In the genomic region with DNA sequence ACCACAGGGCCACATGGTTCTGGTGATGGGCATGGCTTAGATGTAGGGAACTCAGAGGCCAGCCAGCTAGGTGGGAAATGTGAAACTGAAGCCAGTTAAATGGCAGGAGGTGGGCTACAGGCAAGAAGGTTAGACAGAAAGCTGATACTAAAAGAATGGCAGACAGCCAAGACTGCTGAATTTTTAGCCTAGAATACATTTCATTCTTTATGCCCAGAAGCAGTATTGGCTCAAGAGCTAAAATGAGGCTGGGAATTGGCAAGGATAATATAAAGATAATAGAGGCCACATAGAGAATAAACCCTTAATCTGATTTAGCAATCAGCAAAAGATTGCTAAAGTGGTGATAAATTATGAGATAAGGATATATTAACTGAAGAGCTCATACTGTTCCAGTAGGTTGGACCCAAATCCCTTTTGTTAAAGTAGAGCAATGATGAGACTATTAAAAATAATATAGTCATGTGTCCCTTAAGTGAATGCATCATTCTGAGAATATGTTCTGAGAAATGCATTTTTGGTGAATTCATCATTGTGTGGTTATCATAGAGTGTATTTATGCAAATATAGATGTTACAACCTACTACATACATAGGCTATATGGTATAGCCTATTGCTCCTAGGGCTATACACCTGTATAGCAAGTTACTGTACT, we compare ENCODE assay signal across 31 cellular contexts.
DNase-seq lines count a peak whose midpoint lies in the region; ATAC-seq, FAIRE-seq and TF ChIP-seq lines count a peak whose summit lies in the region.
"Had no signal": no experiment of that assay in that cellular context is flagged by ENCODE, and none has a peak within 500 bp of the region (broad histone marks: within the 10 kb centered on the region; RNA-seq: fewer than 3 reads in every experiment).

No MANE protein-coding gene starts in this region.

- H3K27ac ChIP-seq in A673 (ENCODE audit: low read depth, low read length, poor library complexity, severe bottlenecking) = no peak overlapping the region
- H3K27ac ChIP-seq in coronary artery = peak overlapping the region; percentile 65 to 83
- H3K27ac ChIP-seq in keratinocyte (ENCODE audit: control insufficient read depth, insufficient read depth, low read length) = no peak overlapping the region
- H3K27ac ChIP-seq in Karpas-422 (ENCODE audit: low read length) = no peak overlapping the region
- H3K27ac ChIP-seq: A549, gastroesophageal sphincter, HL-60, stomach, upper lobe of right lung had no signal

- dilution Hi-C loops in keratinocyte (cut with MboI; ENCODE audit: extremely low pct_ligation_motif_present, low sequenced_read_pairs) = no loop called here

- no peak overlapping the region for H3K4me3 ChIP-seq in A673 (ENCODE audit: low read depth, low read length, poor library complexity, severe bottlenecking)
- H3K4me3 ChIP-seq in coronary artery = no peak overlapping the region
- no peak overlapping the region for H3K4me3 ChIP-seq in keratinocyte (ENCODE audit: control insufficient read depth in 2 of 3, extremely low read depth in 1 of 3, insufficient read depth in 2 of 3, low read depth in 1 of 3, low read length in 3 of 3)
- H3K4me3 ChIP-seq in Karpas-422 (ENCODE audit: low read length) = no peak overlapping the region
- H3K4me3 ChIP-seq: A549, gastroesophageal sphincter, stomach, upper lobe of right lung had no signal

- no peak for FAIRE-seq in keratinocyte (lab: Jason Lieb, UNC)
- FAIRE-seq: A549, GM12892, small intestine had no signal

- H3K27me3 ChIP-seq in A673 (replicated peaks; ENCODE audit: insufficient read depth, low read depth, low read length, poor library complexity) (peaks cover 5% of the 10 kb centered on the region), keratinocyte (ENCODE audit: control insufficient read depth, extremely low read depth, insufficient read depth, low read length) (no peaks in the 10 kb centered on the region), Karpas-422 (ENCODE audit: low read length) (0 out of 2 replicates have a peak, but pooled peaks cover 4% of the 10 kb centered on the region)
- H3K27me3 ChIP-seq: gastroesophageal sphincter, stomach, upper lobe of right lung had no signal

- no peak overlapping the region for H3K27ac Mint-ChIP-seq in activated naive CD4-positive, alpha-beta T cell treated with anti-CD3 and anti-CD28 coated beads, Interleukin-2, amount 10 ng/mL, durations not matched to agents 7 days and 5 days
- H3K27ac Mint-ChIP-seq: activated CD8-positive, alpha-beta memory T cell treated with anti-CD3 and anti-CD28 coated beads, Interleukin-2, amount 10 ng/mL, durations not matched to agents 7 days and 5 days; activated naive CD8-positive, alpha-beta T cell treated with anti-CD3 and anti-CD28 coated beads, Interleukin-2, amount 50 U/mL, for 24 hours; activated T-helper 17 cell treated with anti-CD3 and anti-CD28 coated beads, Interleukin-2, amount 50 U/mL, for 72 hours; CD14-positive monocyte; mesothelial cell of epicardium; nephron; progenitor cell of endocrine pancreas; T-cell had no signal

- H3K4me1 Mint-ChIP-seq in activated naive CD4-positive, alpha-beta T cell treated with anti-CD3 and anti-CD28 coated beads, Interleukin-2, amount 10 ng/mL, durations not matched to agents 7 days and 5 days = no peaks in the 10 kb centered on the region
- H3K4me1 Mint-ChIP-seq: activated CD8-positive, alpha-beta memory T cell treated with anti-CD3 and anti-CD28 coated beads, Interleukin-2, amount 10 ng/mL, durations not matched to agents 7 days and 5 days; activated naive CD8-positive, alpha-beta T cell treated with anti-CD3 and anti-CD28 coated beads, Interleukin-2, amount 50 U/mL, for 24 hours; activated T-helper 17 cell treated with anti-CD3 and anti-CD28 coated beads, Interleukin-2, amount 50 U/mL, for 72 hours; CD14-positive monocyte; nephron; T-cell had no signal

- no peaks in the 10 kb centered on the region for H3K4me1 ChIP-seq in A673 (ENCODE audit: insufficient read depth, low read length, poor library complexity, severe bottlenecking)
- H3K4me1 ChIP-seq in keratinocyte (ENCODE audit: control insufficient read depth, extremely low read depth, insufficient read depth, low read length) = peaks cover 12% of the 10 kb centered on the region
- no peaks in the 10 kb centered on the region for H3K4me1 ChIP-seq in Karpas-422 (ENCODE audit: low read length)
- H3K4me1 ChIP-seq: A549, upper lobe of right lung had no signal

- DNase-seq in A673 (ENCODE audit: low spot score) = peak; percentile 2
- DNase-seq in RPMI8226 = peak; percentile 13
- no peak for DNase-seq in coronary artery (ENCODE audit: low spot score)
- no peak for DNase-seq in keratinocyte (ENCODE audit: low read depth, low spot score)
- no peak for DNase-seq in activated T-cell treated with anti-CD3 and anti-CD28 coated beads, Interleukin-2, amount 50 U/mL, for 1 hour
- no peak for DNase-seq in Karpas-422
- no peak for DNase-seq in activated naive CD4-positive, alpha-beta T cell treated with anti-CD3 and anti-CD28 coated beads, Interleukin-2, amount 10 ng/mL, durations not matched to agents 7 days and 5 days
- DNase-seq: activated CD4-positive, alpha-beta T cell treated with anti-CD3 and anti-CD28 coated beads for 48 hours; activated CD8-positive, alpha-beta memory T cell treated with anti-CD3 and anti-CD28 coated beads, Interleukin-2, amount 10 ng/mL, durations not matched to agents 7 days and 5 days; activated naive CD8-positive, alpha-beta T cell treated with anti-CD3 and anti-CD28 coated beads, Interleukin-2, amount 50 U/mL, for 24 hours; cerebellar nuclear complex; DMS53; left colon; MV-4-11; NCI-H187 treated with DMSO at 0.1 percent for 48 hours; NCI-H446 treated with DMSO at 0.1 percent for 48 hours; small intestine; stimulated activated CD4-positive, alpha-beta T cell treated with anti-CD3 and anti-CD28 coated beads, Interleukin-4, amount 100 ng/mL, for 1 hour; stomach; T-cell; upper lobe of right lung had no signal

- H3K9me1 ChIP-seq in keratinocyte (ENCODE audit: control insufficient read depth, extremely low read depth, insufficient read depth, low read length) = no peaks in the 10 kb centered on the region

- H3K9me2 ChIP-seq in Karpas-422 (replicated peaks; ENCODE audit: insufficient read depth, low read length) = no peaks in the 10 kb centered on the region

- BruUV-seq in A673 (replicated peaks; lab: Mats Ljungman, UMichigan) = no TSS peak

- H3K4me3 Mint-ChIP-seq in activated naive CD4-positive, alpha-beta T cell treated with anti-CD3 and anti-CD28 coated beads, Interleukin-2, amount 10 ng/mL, durations not matched to agents 7 days and 5 days = no peak overlapping the region
- H3K4me3 Mint-ChIP-seq: activated CD8-positive, alpha-beta memory T cell treated with anti-CD3 and anti-CD28 coated beads, Interleukin-2, amount 10 ng/mL, durations not matched to agents 7 days and 5 days; activated naive CD8-positive, alpha-beta T cell treated with anti-CD3 and anti-CD28 coated beads, Interleukin-2, amount 50 U/mL, for 24 hours; activated T-helper 17 cell treated with anti-CD3 and anti-CD28 coated beads, Interleukin-2, amount 50 U/mL, for 72 hours; CD14-positive monocyte; mesothelial cell of epicardium; nephron; T-cell had no signal

- POLR2A ChIA-PET in A673 (lab: Charles Lee; ENCODE audit: low non-redundant PET) = no interaction called here

- peak overlapping the region; percentile 16 for H2AFZ ChIP-seq in keratinocyte (ENCODE audit: control insufficient read depth, low read length)
- H2AFZ ChIP-seq in Karpas-422 (ENCODE audit: low read length) = no peak overlapping the region

- H3K9me3 ChIP-seq in A673 (ENCODE audit: low read depth, low read length, poor library complexity, severe bottlenecking) = no peaks in the 10 kb centered on the region
- no peaks in the 10 kb centered on the region for H3K9me3 ChIP-seq in keratinocyte (ENCODE audit: control insufficient read depth, low read depth, low read length)
- H3K9me3 ChIP-seq in Karpas-422 (ENCODE audit: low read length) = no peaks in the 10 kb centered on the region
- H3K9me3 ChIP-seq: A549, gastroesophageal sphincter, stomach, upper lobe of right lung had no signal

- H3K36me3 Mint-ChIP-seq in activated naive CD4-positive, alpha-beta T cell treated with anti-CD3 and anti-CD28 coated beads, Interleukin-2, amount 10 ng/mL, durations not matched to agents 7 days and 5 days = no peaks in the 10 kb centered on the region
- H3K36me3 Mint-ChIP-seq: activated CD8-positive, alpha-beta memory T cell treated with anti-CD3 and anti-CD28 coated beads, Interleukin-2, amount 10 ng/mL, durations not matched to agents 7 days and 5 days; CD14-positive monocyte; mesothelial cell of epicardium; T-cell had no signal

- H4K20me1 ChIP-seq in keratinocyte (ENCODE audit: control insufficient read depth, extremely low read depth, insufficient read depth, low read length) (no peaks in the 10 kb centered on the region), Karpas-422 (ENCODE audit: insufficient read depth, low read depth, low read length) (no peaks in the 10 kb centered on the region)

- H3K4me2 ChIP-seq in keratinocyte (ENCODE audit: control insufficient read depth, extremely low read depth, insufficient read depth, low read depth, low read length) (peak overlapping the region; percentile 20), Karpas-422 (ENCODE audit: low read depth, low read length, poor library complexity, severe bottlenecking) (no peak overlapping the region)
- H3K4me2 ChIP-seq: A549 had no signal

- no peak for TF ChIP-seq CTCF in A673 (conservative IDR thresholded peaks at IDR 0.05; ENCODE audit: low read depth, low read length)
- TF ChIP-seq CTCF in coronary artery (IDR thresholded peaks at IDR 0.05) = no peak
- no peak for TF ChIP-seq CTCF in keratinocyte (optimal IDR thresholded peaks at IDR 0.05 in 1 of 3, IDR thresholded peaks at IDR 0.05 in 1 of 3, conservative IDR thresholded peaks at IDR 0.05 in 1 of 3; ENCODE audit: extremely low read depth in 1 of 3, insufficient read depth in 2 of 3, low read length in 3 of 3)

- H3K79me2 ChIP-seq in keratinocyte (ENCODE audit: control insufficient read depth, insufficient read depth, low read length) (no peaks in the 10 kb centered on the region), Karpas-422 (ENCODE audit: low read length) (no peaks in the 10 kb centered on the region)

- intact Hi-C loops in A673 (cut with micrococcal nuclease; ENCODE audit: unreplicated experiment) = no loop called here

- CTCF ChIA-PET in A673 (lab: Charles Lee) = no interaction called here
- CTCF ChIA-PET in activated naive CD4-positive, alpha-beta T cell treated with anti-CD3 and anti-CD28 coated beads, Interleukin-2, amount 10 ng/mL, durations not matched to agents 7 days and 5 days (lab: Charles Lee) = interaction anchor here (0.6 kb wide), 2 partner anchors 361 to 809 kb away, joined by 3 to 4 read pairs; no protein-coding TSS in a partner anchor

- H3K27me3 Mint-ChIP-seq in activated naive CD4-positive, alpha-beta T cell treated with anti-CD3 and anti-CD28 coated beads, Interleukin-2, amount 10 ng/mL, durations not matched to agents 7 days and 5 days = no peaks in the 10 kb centered on the region
- H3K27me3 Mint-ChIP-seq: activated CD8-positive, alpha-beta memory T cell treated with anti-CD3 and anti-CD28 coated beads, Interleukin-2, amount 10 ng/mL, durations not matched to agents 7 days and 5 days; progenitor cell of endocrine pancreas had no signal

- ATAC-seq in HG03108 (IDR thresholded peaks at IDR 0.05; ENCODE audit: unreplicated experiment) = no peak
- ATAC-seq: A549; activated CD8-positive, alpha-beta memory T cell treated with anti-CD3 and anti-CD28 coated beads, Interleukin-2, amount 10 ng/mL, durations not matched to agents 7 days and 5 days; activated naive CD8-positive, alpha-beta T cell treated with anti-CD3 and anti-CD28 coated beads, Interleukin-2, amount 50 U/mL, for 24 hours; activated T-helper 17 cell treated with anti-CD3 and anti-CD28 coated beads, Interleukin-2, amount 50 U/mL, for 72 hours; gastroesophageal sphincter; left colon; T-cell had no signal

- H3K9ac ChIP-seq in keratinocyte (ENCODE audit: control insufficient read depth, extremely low read depth, insufficient read depth, low read length) = no peak overlapping the region
- H3K9ac ChIP-seq in Karpas-422 (ENCODE audit: low read length) = no peak overlapping the region

- no peaks in the 10 kb centered on the region for H3K9me3 Mint-ChIP-seq in activated naive CD4-positive, alpha-beta T cell treated with anti-CD3 and anti-CD28 coated beads, Interleukin-2, amount 10 ng/mL, durations not matched to agents 7 days and 5 days
- H3K9me3 Mint-ChIP-seq: activated naive CD8-positive, alpha-beta T cell treated with anti-CD3 and anti-CD28 coated beads, Interleukin-2, amount 50 U/mL, for 24 hours; CD14-positive monocyte; mesothelial cell of epicardium; nephron; T-cell had no signal

- H3K36me3 ChIP-seq in A673 (ENCODE audit: insufficient read depth, low read length, poor library complexity, severe bottlenecking) (no peaks in the 10 kb centered on the region), keratinocyte (ENCODE audit: control insufficient read depth in 2 of 2, extremely low read depth in 1 of 2, insufficient read depth in 2 of 2, low read length in 2 of 2) (no peaks in the 10 kb centered on the region), Karpas-422 (ENCODE audit: insufficient read depth, low read length) (no peaks in the 10 kb centered on the region)
- H3K36me3 ChIP-seq: gastroesophageal sphincter, stomach, upper lobe of right lung had no signal

Comparison
In these comparisons a context has a peak if more than half of its experiments do, and no peak if none do; other contexts are left out.
1. DNase-seq: peak in A673 (single experiment) and RPMI8226 (single experiment); none in coronary artery (single experiment), keratinocyte (single experiment), activated T-cell treated with anti-CD3 and anti-CD28 coated beads, Interleukin-2, amount 50 U/mL, for 1 hour (single experiment), Karpas-422 (single experiment) and activated naive CD4-positive, alpha-beta T cell treated with anti-CD3 and anti-CD28 coated beads, Interleukin-2, amount 10 ng/mL, durations not matched to agents 7 days and 5 days (single experiment).
2. H3K27ac ChIP-seq: peak in coronary artery (2 of 2); none in A673 (single experiment), keratinocyte (single experiment) and Karpas-422 (single experiment).